Comparison of ENCODE assay signal across 1 cellular context in genomic region chr11:118792642-118793124, GRCh38.
A peak's percentile ranks its signal among the peaks of the same experiment; 100 is the strongest.
TF ChIP-seq lines count a peak whose summit lies in the region.

No MANE protein-coding gene starts in this region.

TF ChIP-seq in K562, 482 proteins besides CTCF, POLR2A, EP300 and RAD21 (continued from another document):
- TF ChIP-seq E2F5 (CRISPR knock-in tag; IDR thresholded peaks at IDR 0.05) (no peak), HCFC1 (IDR thresholded peaks at IDR 0.05; ENCODE audit: low read depth, low read length) (no peak), PML (IDR thresholded peaks at IDR 0.05; ENCODE audit: low read length) (peak; percentile 63; the same call in 1 of the 2 replicates), RCOR1 (IDR thresholded peaks at IDR 0.05; ENCODE audit: borderline replicate concordance in 1 of 2, low read depth in 2 of 2, low read length in 2 of 2) (peak in 1 of 2 experiments; percentile 49; a peak in 1 of 4 replicates), NFRKB (IDR thresholded peaks at IDR 0.05; ENCODE audit: low read depth) (peak; percentile 60; the same call in 1 of the 2 replicates), RBM15 (IDR thresholded peaks at IDR 0.05; ENCODE audit: insufficient read depth, low read length) (no peak), TOE1 (IDR thresholded peaks at IDR 0.05; ENCODE audit: borderline replicate concordance) (no peak), TOE1 (CRISPR knock-in tag; IDR thresholded peaks at IDR 0.05; ENCODE audit: borderline replicate concordance, low read depth) (no peak), TEAD4 (IDR thresholded peaks at IDR 0.05; ENCODE audit: low read length) (peak; percentile 36; the same call in 1 of the 2 replicates), TEAD4 (CRISPR knock-in tag; IDR thresholded peaks at IDR 0.05; ENCODE audit: borderline replicate concordance) (no peak), ARID1B (IDR thresholded peaks at IDR 0.05) (peak; percentile 35; the same call in 1 of the 2 replicates), PURB (CRISPR knock-in tag; IDR thresholded peaks at IDR 0.05; ENCODE audit: low read depth) (no peak), CC2D1A (IDR thresholded peaks at IDR 0.05) (peak; percentile 53; the same call in 1 of the 2 replicates), EHMT2 (IDR thresholded peaks at IDR 0.05) (0 out of 2 replicates have a peak, but pooled peaks have one; percentile 49), POLR2AphosphoS5 (IDR thresholded peaks at IDR 0.05; ENCODE audit: control insufficient read depth, insufficient read depth, low read depth, low read length) (peak; percentile 64), ZNF395 (CRISPR knock-in tag; IDR thresholded peaks at IDR 0.05) (0 out of 2 replicates have a peak, but pooled peaks have one; percentile 49), PHF21A (IDR thresholded peaks at IDR 0.05; ENCODE audit: borderline replicate concordance, low read depth) (0 out of 2 replicates have a peak, but pooled peaks have one; percentile 48), ZBTB9 (CRISPR knock-in tag; IDR thresholded peaks at IDR 0.05) (peak; percentile 34; the same call in 1 of the 2 replicates), ZNF175 (CRISPR knock-in tag; IDR thresholded peaks at IDR 0.05; ENCODE audit: low read depth) (0 out of 2 replicates have a peak, but pooled peaks have one; percentile 62), RBM25 (IDR thresholded peaks at IDR 0.05; ENCODE audit: low read depth, low read length, severe bottlenecking) (peak; percentile 28), TAL1 (IDR thresholded peaks at IDR 0.05) (peak; percentile 41; the same call in 1 of the 2 replicates), GABPB1 (CRISPR knock-in tag; IDR thresholded peaks at IDR 0.05) (0 out of 2 replicates have a peak, but pooled peaks have one; percentile 10), TEAD1 (CRISPR knock-in tag; IDR thresholded peaks at IDR 0.05) (peak in 1 of 2 experiments; percentile 61; a peak in 1 of 4 replicates), FOS (IDR thresholded peaks at IDR 0.05; ENCODE audit: extremely low read depth, insufficient read length) (peak; percentile 71), BCL6 (CRISPR knock-in tag; IDR thresholded peaks at IDR 0.05) (no peak)
- TF ChIP-seq, protein P1, sequence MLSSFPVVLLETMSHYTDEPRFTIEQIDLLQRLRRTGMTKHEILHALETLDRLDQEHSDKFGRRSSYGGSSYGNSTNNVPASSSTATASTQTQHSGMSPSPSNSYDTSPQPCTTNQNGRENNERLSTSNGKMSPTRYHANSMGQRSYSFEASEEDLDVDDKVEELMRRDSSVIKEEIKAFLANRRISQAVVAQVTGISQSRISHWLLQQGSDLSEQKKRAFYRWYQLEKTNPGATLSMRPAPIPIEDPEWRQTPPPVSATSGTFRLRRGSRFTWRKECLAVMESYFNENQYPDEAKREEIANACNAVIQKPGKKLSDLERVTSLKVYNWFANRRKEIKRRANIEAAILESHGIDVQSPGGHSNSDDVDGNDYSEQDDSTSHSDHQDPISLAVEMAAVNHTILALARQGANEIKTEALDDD (IDR thresholded peaks at IDR 0.05) = peak; percentile 95
- TF ChIP-seq, protein P2, sequence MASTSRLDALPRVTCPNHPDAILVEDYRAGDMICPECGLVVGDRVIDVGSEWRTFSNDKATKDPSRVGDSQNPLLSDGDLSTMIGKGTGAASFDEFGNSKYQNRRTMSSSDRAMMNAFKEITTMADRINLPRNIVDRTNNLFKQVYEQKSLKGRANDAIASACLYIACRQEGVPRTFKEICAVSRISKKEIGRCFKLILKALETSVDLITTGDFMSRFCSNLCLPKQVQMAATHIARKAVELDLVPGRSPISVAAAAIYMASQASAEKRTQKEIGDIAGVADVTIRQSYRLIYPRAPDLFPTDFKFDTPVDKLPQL (IDR thresholded peaks at IDR 0.05; ENCODE audit: extremely low read depth, insufficient read length) = no peak
